Comparison of ENCODE assay signal across 24 cellular contexts in genomic region chr12:47841506-47841905, GRCh38.
"Had no signal": no experiment of that assay in that cellular context is flagged by ENCODE, and none has a peak within 500 bp of the region (broad histone marks: within the 10 kb centered on the region; RNA-seq: fewer than 3 reads in every experiment).

No MANE protein-coding gene starts in this region.

- ATAC-seq: heart right ventricle; left lobe of liver; natural killer cell treated with Interleukin-12 subunit alpha and Interleukin-12 subunit beta and Interleukin-15 and Interleukin-18, amount 100 ng/mL, for 72 hours; right cardiac atrium had no signal

- H3K9ac ChIP-seq: parathyroid adenoma had no signal

- DNase-seq: activated CD4-positive, alpha-beta T cell treated with anti-CD3 and anti-CD28 coated beads for 48 hours; activated CD4-positive, CD25-positive, alpha-beta regulatory T cell; activated CD8-positive, alpha-beta memory T cell treated with anti-CD3 and anti-CD28 coated beads for 24 hours; activated CD8-positive, alpha-beta memory T cell treated with anti-CD3 and anti-CD28 coated beads, Interleukin-2, amount 50 U/mL, for 4 hours; activated effector memory CD4-positive, alpha-beta T cell treated with anti-CD3 and anti-CD28 coated beads, Interleukin-2, amount 50 U/mL, for 16 hours; activated T-cell treated with anti-CD3 and anti-CD28 coated beads, Interleukin-2, amount 50 U/mL, for 24 hours; amygdala; cerebellar nuclear complex; esophagus squamous epithelium; foreskin fibroblast; heart right ventricle; kidney; right cardiac atrium; stimulated activated CD4-positive, alpha-beta T cell treated with anti-CD3 and anti-CD28 coated beads, Interleukin-12 subunit alpha, Interleukin-12 subunit beta, amount 100 ng/mL, for 4 hours; stimulated activated CD4-positive, alpha-beta T cell treated with anti-CD3 and anti-CD28 coated beads, Interleukin-4, amount 100 ng/mL, for 4 hours; substantia nigra had no signal

- H2AFZ ChIP-seq: parathyroid adenoma had no signal

- H3K27me3 Mint-ChIP-seq: activated naive CD8-positive, alpha-beta T cell; activated T-cell treated with anti-CD3 and anti-CD28 coated beads, Interleukin-2, amount 50 U/mL, for 24 hours; stimulated activated naive CD8-positive, alpha-beta T cell treated with anti-CD3 and anti-CD28 coated beads, Interleukin-15, Interleukin-2, amounts not matched to agents 100 ng/mL and 50 ng/mL, for 24 hours had no signal

- H3K9me3 ChIP-seq: esophagus squamous epithelium, heart right ventricle, tibial artery had no signal

- H3K4me3 ChIP-seq: coronary artery, esophagus squamous epithelium, heart right ventricle, lung, tibial artery had no signal

- H3K27ac Mint-ChIP-seq: activated naive CD8-positive, alpha-beta T cell; stimulated activated naive CD8-positive, alpha-beta T cell treated with anti-CD3 and anti-CD28 coated beads, Interleukin-15, Interleukin-2, amounts not matched to agents 100 ng/mL and 50 ng/mL, for 24 hours had no signal

- H3K27me3 ChIP-seq: esophagus squamous epithelium, heart right ventricle had no signal

- H3K4me3 Mint-ChIP-seq: activated naive CD8-positive, alpha-beta T cell; activated T-cell treated with anti-CD3 and anti-CD28 coated beads, Interleukin-2, amount 50 U/mL, for 24 hours; natural killer cell treated with Interleukin-12 subunit alpha and Interleukin-12 subunit beta and Interleukin-15 and Interleukin-18, amount 100 ng/mL, for 72 hours; stimulated activated naive CD8-positive, alpha-beta T cell treated with anti-CD3 and anti-CD28 coated beads, Interleukin-15, Interleukin-2, amounts not matched to agents 100 ng/mL and 50 ng/mL, for 24 hours had no signal

- H3K27ac ChIP-seq: coronary artery, esophagus squamous epithelium, heart right ventricle, tibial artery had no signal

- H3K36me3 Mint-ChIP-seq: natural killer cell treated with Interleukin-12 subunit alpha and Interleukin-12 subunit beta and Interleukin-15 and Interleukin-18, amount 100 ng/mL, for 72 hours had no signal

- H3K79me2 ChIP-seq: parathyroid adenoma had no signal

- H3K9me3 Mint-ChIP-seq: activated T-cell treated with anti-CD3 and anti-CD28 coated beads, Interleukin-2, amount 50 U/mL, for 24 hours; natural killer cell treated with Interleukin-12 subunit alpha and Interleukin-12 subunit beta and Interleukin-15 and Interleukin-18, amount 100 ng/mL, for 72 hours; stimulated activated naive CD8-positive, alpha-beta T cell treated with anti-CD3 and anti-CD28 coated beads, Interleukin-15, Interleukin-2, amounts not matched to agents 100 ng/mL and 50 ng/mL, for 24 hours had no signal
